In the genomic region with DNA sequence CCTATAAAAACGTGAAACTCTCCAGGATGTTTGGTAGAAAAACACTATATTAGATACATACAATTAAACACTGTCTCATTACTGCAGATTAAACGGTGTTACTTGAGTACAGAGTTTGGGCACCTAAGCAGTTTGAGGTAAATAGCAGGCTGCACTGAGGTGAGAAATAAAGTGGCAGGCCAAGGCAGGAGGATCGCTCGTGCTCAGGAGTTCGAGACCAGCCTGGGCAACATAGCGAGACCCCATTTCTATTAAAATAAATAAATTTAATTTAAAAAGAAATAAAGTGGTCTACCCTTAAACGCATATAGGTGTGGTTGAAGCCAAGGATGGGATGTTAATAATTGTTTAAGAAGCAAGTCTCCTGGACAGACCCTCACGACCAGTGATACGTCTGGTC, we compare ENCODE assay signal across 1 cellular context.
TF ChIP-seq lines count a peak whose summit lies in the region.

No MANE protein-coding gene starts in this region.

TF ChIP-seq in K562, 482 proteins besides CTCF, POLR2A, EP300 and RAD21 (continued from another document):
- TF ChIP-seq, protein P1, sequence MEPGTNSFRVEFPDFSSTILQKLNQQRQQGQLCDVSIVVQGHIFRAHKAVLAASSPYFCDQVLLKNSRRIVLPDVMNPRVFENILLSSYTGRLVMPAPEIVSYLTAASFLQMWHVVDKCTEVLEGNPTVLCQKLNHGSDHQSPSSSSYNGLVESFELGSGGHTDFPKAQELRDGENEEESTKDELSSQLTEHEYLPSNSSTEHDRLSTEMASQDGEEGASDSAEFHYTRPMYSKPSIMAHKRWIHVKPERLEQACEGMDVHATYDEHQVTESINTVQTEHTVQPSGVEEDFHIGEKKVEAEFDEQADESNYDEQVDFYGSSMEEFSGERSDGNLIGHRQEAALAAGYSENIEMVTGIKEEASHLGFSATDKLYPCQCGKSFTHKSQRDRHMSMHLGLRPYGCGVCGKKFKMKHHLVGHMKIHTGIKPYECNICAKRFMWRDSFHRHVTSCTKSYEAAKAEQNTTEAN (CRISPR knock-in tag; IDR thresholded peaks at IDR 0.05): no peak
- TF ChIP-seq ZC3H11A (IDR thresholded peaks at IDR 0.05; ENCODE audit: low read depth, low read length): no peak
